ENCODE assay signal across 8 cellular contexts in genomic region chr4:113141901-113142346, GRCh38.
DNase-seq lines count a peak whose midpoint lies in the region; ATAC-seq and TF ChIP-seq lines count a peak whose summit lies in the region.

No MANE protein-coding gene starts in this region.

- no peak overlapping the region for H3K9ac ChIP-seq in smooth muscle cell (ENCODE audit: low read depth)

- DNase-seq in LoVo (ENCODE audit: low spot score): peak; percentile 56
- DNase-seq in brain microvascular endothelial cell: peak; percentile 73
- DNase-seq in smooth muscle cell (lab: John Stamatoyannopoulos, UW; ENCODE audit: unreplicated experiment): no peak
- DNase-seq in stimulated activated CD4-positive, alpha-beta T cell treated with anti-CD3 and anti-CD28 coated beads, Interleukin-4, amount 100 ng/mL, for 24 hours: no peak
- no peak for DNase-seq in SK-N-DZ (ENCODE audit: low spot score)
- no peak for DNase-seq in natural killer cell

- no peaks in the 10 kb centered on the region for H4K20me1 ChIP-seq in smooth muscle cell (ENCODE audit: low read depth)

- H3K27ac ChIP-seq in brain microvascular endothelial cell: peak overlapping the region; percentile 86
- H3K27ac ChIP-seq in smooth muscle cell (ENCODE audit: low read depth): peak overlapping the region; percentile 30

- no peaks in the 10 kb centered on the region for H3K27me3 ChIP-seq in brain microvascular endothelial cell (replicated peaks)
- H3K27me3 ChIP-seq in smooth muscle cell (ENCODE audit: low read depth): no peaks in the 10 kb centered on the region

- no peak overlapping the region for H3K4me3 Mint-ChIP-seq in natural killer cell

- no peaks in the 10 kb centered on the region for H3F3A ChIP-seq in smooth muscle cell (ENCODE audit: low read depth)

- H3K36me3 ChIP-seq in brain microvascular endothelial cell (replicated peaks): no peaks in the 10 kb centered on the region
- H3K36me3 ChIP-seq in smooth muscle cell (ENCODE audit: low read depth): no peaks in the 10 kb centered on the region

- H3K9me3 ChIP-seq in smooth muscle cell (replicated peaks; ENCODE audit: low read depth): no peaks in the 10 kb centered on the region

- no peak overlapping the region for H3K27ac Mint-ChIP-seq in natural killer cell

- peaks cover 22% of the 10 kb centered on the region for H3K4me1 ChIP-seq in smooth muscle cell (ENCODE audit: low read depth)

- H2AFZ ChIP-seq in smooth muscle cell (ENCODE audit: low read depth): no peak overlapping the region

- peaks cover 3 to 4% of the 10 kb centered on the region in 2 donors for H3K4me1 Mint-ChIP-seq in natural killer cell

- intact Hi-C loops in natural killer cell (cut with micrococcal nuclease): no loop called here

- WGBS in smooth muscle cell (ENCODE audit: low lambda C conversion rate): 42% methylated on average over 3 of the region's 3 CpGs

- no peaks in the 10 kb centered on the region for H3K27me3 Mint-ChIP-seq in natural killer cell (ENCODE audit: low read depth in 2 of 2)

- no peak for TF ChIP-seq CTCF in brain microvascular endothelial cell (IDR thresholded peaks at IDR 0.05; ENCODE audit: low read depth, low read length, missing control alignments)
- no peak for TF ChIP-seq CTCF in smooth muscle cell (IDR thresholded peaks at IDR 0.05; ENCODE audit: borderline replicate concordance, insufficient read depth, poor library complexity, severe bottlenecking)
- no peak for TF ChIP-seq CTCF in natural killer cell (IDR thresholded peaks at IDR 0.05)

- no peaks in the 10 kb centered on the region for H3K36me3 Mint-ChIP-seq in natural killer cell

- H3K9me3 Mint-ChIP-seq in natural killer cell: no peaks in the 10 kb centered on the region

- H3K4me3 ChIP-seq in brain microvascular endothelial cell (ENCODE audit: low read depth, low read length): no peak overlapping the region
- H3K4me3 ChIP-seq in smooth muscle cell: no peak overlapping the region

- no peaks in the 10 kb centered on the region for H3K79me2 ChIP-seq in smooth muscle cell (ENCODE audit: low read depth)

- peak overlapping the region; percentile 0 for H3K4me2 ChIP-seq in smooth muscle cell

- ATAC-seq in GM19043 (IDR thresholded peaks at IDR 0.05; ENCODE audit: low read depth, unreplicated experiment): peak; percentile 52
- no peak for ATAC-seq in GM21381 (IDR thresholded peaks at IDR 0.05; ENCODE audit: unreplicated experiment)
- ATAC-seq in natural killer cell: no peak

- in situ Hi-C loops in brain microvascular endothelial cell (cut with HindIII; ENCODE audit: low pct_ligation_motif_present, low sequenced_read_pairs): no loop called here

Comparison
In these comparisons a context has a peak if more than half of its experiments do, and no peak if none do; other contexts are left out.
1. DNase-seq: peak in LoVo (single experiment) and brain microvascular endothelial cell (single experiment); none in smooth muscle cell (single experiment), stimulated activated CD4-positive, alpha-beta T cell treated with anti-CD3 and anti-CD28 coated beads, Interleukin-4, amount 100 ng/mL, for 24 hours (single experiment), SK-N-DZ (single experiment) and natural killer cell (single experiment).